In genomic region chr12:39116877-39117276, GRCh38 we compare ENCODE assay signal across 18 cellular contexts.
DNase-seq lines count a peak whose midpoint lies in the region; ATAC-seq, FAIRE-seq and TF ChIP-seq lines count a peak whose summit lies in the region.
"Had no signal": no experiment of that assay in that cellular context is flagged by ENCODE, and none has a peak within 500 bp of the region (broad histone marks: within the 10 kb centered on the region; RNA-seq: fewer than 3 reads in every experiment).

No MANE protein-coding gene starts in this region.

- no peak for ATAC-seq in K562
- ATAC-seq: Panc1 had no signal

- POLR2A ChIA-PET in K562 (lab: Yijun Ruan, JAX) = no interaction called here

- no peak for TF ChIP-seq RAD21 in K562 (CRISPR knock-in tag; conservative IDR thresholded peaks at IDR 0.05 in 1 of 2, IDR thresholded peaks at IDR 0.05 in 1 of 2)

- no peaks in the 10 kb centered on the region for H4K20me1 ChIP-seq in K562 (replicated peaks; ENCODE audit: control insufficient read depth, insufficient read depth, low read length)

- no peak for TF ChIP-seq EP300 in K562 (IDR thresholded peaks at IDR 0.05; ENCODE audit: low read length)

- H3K27ac ChIP-seq in K562 (ENCODE audit: extremely low read depth, low read depth, low read length) = no peak overlapping the region
- H3K27ac ChIP-seq: SJCRH30 had no signal

- H3K9me3 ChIP-seq in K562 (replicated peaks; ENCODE audit: control insufficient read depth, insufficient read depth, low read depth, low read length) = no peaks in the 10 kb centered on the region
- H3K9me3 ChIP-seq: SJCRH30 had no signal

- H3K9me1 ChIP-seq in K562 (ENCODE audit: control insufficient read depth, insufficient read depth, low read length) = no peaks in the 10 kb centered on the region

- no peak overlapping the region for H3K9ac ChIP-seq in K562 (ENCODE audit: insufficient read depth in 1 of 2, low read depth in 2 of 2, low read length in 2 of 2)

- intact Hi-C loops in K562 (cut with micrococcal nuclease) = no loop called here
- intact Hi-C loops in lower leg skin (cut with DNase I; ENCODE audit: low total_unique reads) = no loop called here

- no peaks in the 10 kb centered on the region for H3K36me3 ChIP-seq in K562 (ENCODE audit: control insufficient read depth, insufficient read depth, low read length)
- H3K36me3 ChIP-seq: SJCRH30 had no signal

- H3K79me2 ChIP-seq in K562 (ENCODE audit: control insufficient read depth, insufficient read depth, low read length) = no peaks in the 10 kb centered on the region

- H3K4me3 ChIP-seq in K562 = no peak overlapping the region
- no peak overlapping the region for H3K4me3 ChIP-seq in lower leg skin (ENCODE audit: low read depth, poor library complexity, severe bottlenecking)
- H3K4me3 ChIP-seq: SJCRH30 had no signal

- no peak overlapping the region for H2AFZ ChIP-seq in K562 (ENCODE audit: low read depth, low read length)

- in situ Hi-C loops in K562 (cut with MboI) = loop anchor here (25.0 kb wide), 1 partner anchor 780 kb away; no protein-coding TSS in a partner anchor

- no peak for FAIRE-seq in K562 (lab: Jason Lieb, UNC)
- FAIRE-seq: GM12892 had no signal

- BruUV-seq in K562 (replicated peaks; lab: Mats Ljungman, UMichigan) = no TSS peak

- DNase-seq in DMS153 treated with DMSO at 0.1 percent for 48 hours (lab: John Stamatoyannopoulos, UW; ENCODE audit: unreplicated experiment) (peak; percentile 36), NCI-H1105 (lab: John Stamatoyannopoulos, UW) (peak; percentile 7), NCI-H345 (lab: John Stamatoyannopoulos, UW) (peak; percentile 68), K562 (ENCODE audit: extremely low read depth in 1 of 4, low spot score in 3 of 4) (no peak), 8988T (no peak), lower leg skin (ENCODE audit: low spot score in 2 of 2) (no peak), HT-29 (ENCODE audit: low spot score) (no peak), HK-2 (ENCODE audit: unreplicated experiment) (no peak)
- DNase-seq: CD4-positive, CD25-positive, alpha-beta regulatory T cell; GOT3; MM.1S; NCI-H1048; NCI-H1436 treated with DMSO at 0.1 percent for 48 hours; NCI-H2029; NCI-H2171 treated with DMSO at 0.1 percent for 48 hours; SJCRH30 had no signal

- TF ChIP-seq CTCF in K562 (IDR thresholded peaks at IDR 0.05 in 2 of 3, conservative IDR thresholded peaks at IDR 0.05 in 1 of 3; ENCODE audit: insufficient read depth in 2 of 3, low read depth in 1 of 3, low read length in 3 of 3) = no peak
- TF ChIP-seq CTCF in lower leg skin (IDR thresholded peaks at IDR 0.05) = no peak

- WGBS in K562 (ENCODE audit: insufficient coverage, low coverage, missing lambda C conversion rate) = 0% methylated on average over 2 of the region's 2 CpGs
- 69 to 88% methylated on average over 2 of the region's 2 CpGs for WGBS in lower leg skin, 2 donors

- no peaks in the 10 kb centered on the region for H3K4me1 ChIP-seq in K562 (replicated peaks in 1 of 2; ENCODE audit: control insufficient read depth in 2 of 2, insufficient read depth in 2 of 2, low read length in 2 of 2)
- H3K4me1 ChIP-seq: SJCRH30 had no signal

- CTCF ChIA-PET in K562 (lab: Yijun Ruan, JAX; ENCODE audit: low intra/inter-chr PET ratio) = no interaction called here

- no peaks in the 10 kb centered on the region for H3K27me3 ChIP-seq in K562 (ENCODE audit: control insufficient read depth in 2 of 2, insufficient read depth in 2 of 2, low read length in 2 of 2)
- H3K27me3 ChIP-seq: SJCRH30 had no signal

- H3K4me2 ChIP-seq in K562 (ENCODE audit: insufficient read depth, low read length) = no peak overlapping the region

- no peak for TF ChIP-seq POLR2A in K562 (conservative IDR thresholded peaks at IDR 0.05)
- TF ChIP-seq POLR2A in lower leg skin (IDR thresholded peaks at IDR 0.05) = no peak

TF ChIP-seq in K562, 482 proteins besides CTCF, POLR2A, EP300 and RAD21:
- TF ChIP-seq TAF15 (IDR thresholded peaks at IDR 0.05; ENCODE audit: low read depth, low read length) (no peak), ZNF232 (CRISPR knock-in tag; IDR thresholded peaks at IDR 0.05) (no peak), ARID4B (CRISPR knock-in tag; IDR thresholded peaks at IDR 0.05) (no peak), NFIC (IDR thresholded peaks at IDR 0.05) (0 out of 2 replicates have a peak, but pooled peaks have one; percentile 10), MXD1 (CRISPR knock-in tag; IDR thresholded peaks at IDR 0.05; ENCODE audit: borderline replicate concordance, poor library complexity, severe bottlenecking) (no peak), MCM3 (IDR thresholded peaks at IDR 0.05) (no peak), CHD2 (IDR thresholded peaks at IDR 0.05; ENCODE audit: low read depth, low read length) (no peak)

Comparison
In these comparisons a context has a peak if more than half of its experiments do, and no peak if none do; other contexts are left out.
1. DNase-seq: peak in DMS153 treated with DMSO at 0.1 percent for 48 hours (single experiment), NCI-H1105 (single experiment) and NCI-H345 (single experiment); none in K562 (0 of 4), 8988T (single experiment), lower leg skin (0 of 2), HT-29 (single experiment) and HK-2 (single experiment).